ENCODE assay signal across 8 cellular contexts in genomic region chrX:107025538-107025937, GRCh38. TPM values are rescaled to one million over a fixed set of nuclear protein-coding genes. Genes with fewer than 3 reads are reported as not detected.
DNase-seq lines count a peak whose midpoint lies in the region; ATAC-seq and TF ChIP-seq lines count a peak whose summit lies in the region.

No MANE protein-coding gene starts in this region.

- no peak for TF ChIP-seq POLR2A in gastroesophageal sphincter (IDR thresholded peaks at IDR 0.05)

- 35% methylated on average over 2 of the region's 2 CpGs; no CpG with 5 or more reads in 1 of the 2 donors for WGBS in gastroesophageal sphincter (ENCODE audit: low coverage in 1 of 2), 2 donors

- TF ChIP-seq CTCF in gastroesophageal sphincter (IDR thresholded peaks at IDR 0.05) (peak in 3 of 4 experiments; percentile 15 to 40 (median 38)), upper lobe of right lung (IDR thresholded peaks at IDR 0.05) (peak; percentile 43)

- H3K4me3 ChIP-seq in gastroesophageal sphincter = no peak overlapping the region
- no peak overlapping the region for H3K4me3 ChIP-seq in upper lobe of right lung

- no peak overlapping the region for H3K27ac ChIP-seq in gastroesophageal sphincter
- H3K27ac ChIP-seq in upper lobe of right lung = no peak overlapping the region

- intact Hi-C loops in upper lobe of right lung (cut with DNase I) = no loop called here

- TF ChIP-seq EP300 in gastroesophageal sphincter (IDR thresholded peaks at IDR 0.05) = no peak

- ATAC-seq in gastroesophageal sphincter (no peak), upper lobe of right lung (peak; percentile 56)
- no peak for ATAC-seq in activated CD4-positive, CD25-positive, alpha-beta regulatory T cell treated with anti-CD3 and anti-CD28 coated beads, Interleukin-2, amount 50 U/mL, for 24 hours

- H3K36me3 ChIP-seq in gastroesophageal sphincter = no peaks in the 10 kb centered on the region
- H3K36me3 ChIP-seq in upper lobe of right lung = no peaks in the 10 kb centered on the region

- DNase-seq in D341Med (ENCODE audit: low spot score) (peak; percentile 29), HPDE6-E6E7 (ENCODE audit: extremely low spot score) (peak; percentile 6), RPMI8226 (peak; percentile 13), upper lobe of right lung (no peak), GOT3 (lab: John Stamatoyannopoulos, UW) (no peak), DMS153 treated with DMSO at 0.1 percent for 48 hours (lab: John Stamatoyannopoulos, UW; ENCODE audit: unreplicated experiment) (no peak)

- H3K27me3 ChIP-seq in gastroesophageal sphincter (no peaks in the 10 kb centered on the region), upper lobe of right lung (no peaks in the 10 kb centered on the region)

- H3K4me1 ChIP-seq in gastroesophageal sphincter (no peaks in the 10 kb centered on the region), upper lobe of right lung (no peaks in the 10 kb centered on the region)

- no peaks in the 10 kb centered on the region for H3K9me3 ChIP-seq in gastroesophageal sphincter
- no peaks in the 10 kb centered on the region for H3K9me3 ChIP-seq in upper lobe of right lung

RNA-seq across cellular contexts. Expression of gene MORC4, which starts 25.5 kb away (rescaled TPM):
- total RNA-seq in gastroesophageal sphincter = 10 to 100 TPM; 10.7 to 19.5 (median 15.4) TPM
- 16.3 TPM for total RNA-seq in upper lobe of right lung

Comparison
In these comparisons a context has a peak if more than half of its experiments do, and no peak if none do; other contexts are left out.
1. DNase-seq: peak in D341Med (single experiment), HPDE6-E6E7 (single experiment) and RPMI8226 (single experiment); none in upper lobe of right lung (single experiment), GOT3 (single experiment) and DMS153 treated with DMSO at 0.1 percent for 48 hours (single experiment).